Comparison of ENCODE assay signal across 21 cellular contexts in genomic region chr2:79697200-79697599, GRCh38.
"Had no signal": no experiment of that assay in that cellular context is flagged by ENCODE, and none has a peak within 500 bp of the region (broad histone marks: within the 10 kb centered on the region; RNA-seq: fewer than 3 reads in every experiment).

No MANE protein-coding gene starts in this region.

- H3K36me3 ChIP-seq: colonic mucosa, esophagus muscularis mucosa, esophagus squamous epithelium, gastrocnemius medialis, gastroesophageal sphincter, heart left ventricle, heart right ventricle had no signal

- DNase-seq: colonic mucosa; cortex of kidney; dorsolateral prefrontal cortex; effector CD4-positive, alpha-beta T cell; effector CD8-positive, alpha-beta T cell; effector memory CD4-positive, alpha-beta T cell; effector memory CD8-positive, alpha-beta T cell; endodermal cell; erythroblast; esophagus squamous epithelium; foreskin fibroblast; foreskin keratinocyte; foreskin melanocyte; gastrocnemius medialis; glutamatergic neuron; heart left ventricle; heart right ventricle had no signal

- H3K27me3 ChIP-seq: colonic mucosa, dorsolateral prefrontal cortex, esophagus muscularis mucosa, esophagus squamous epithelium, foreskin keratinocyte, gastrocnemius medialis, gastroesophageal sphincter, heart left ventricle, heart right ventricle had no signal

- H3K27ac ChIP-seq: colonic mucosa, coronary artery, dorsolateral prefrontal cortex, epithelial cell of prostate, esophagus muscularis mucosa, esophagus squamous epithelium, foreskin keratinocyte, gastrocnemius medialis, gastroesophageal sphincter, heart left ventricle, heart right ventricle had no signal

- H3K9me3 ChIP-seq: colonic mucosa, esophagus muscularis mucosa, esophagus squamous epithelium, gastrocnemius medialis, gastroesophageal sphincter, heart left ventricle had no signal

- H3K4me3 ChIP-seq: colonic mucosa, coronary artery, dorsolateral prefrontal cortex, esophagus muscularis mucosa, esophagus squamous epithelium, gastrocnemius medialis, gastroesophageal sphincter, heart left ventricle, heart right ventricle had no signal
